Comparison of ENCODE assay signal across 8 cellular contexts in genomic region chr16:1311212-1311737, GRCh38. TPM values are rescaled to one million over a fixed set of nuclear protein-coding genes. Genes with fewer than 3 reads are reported as not detected.
DNase-seq lines count a peak whose midpoint lies in the region; ATAC-seq and TF ChIP-seq lines count a peak whose summit lies in the region.

No MANE protein-coding gene starts in this region.

- H3K4me3 ChIP-seq in DND-41 (ENCODE audit: low read depth in 1 of 2, low read length in 2 of 2) = peak overlapping the region; percentile 61 to 70; a peak in 3 of 4 replicates
- H3K4me3 ChIP-seq in Peyer's patch = peak overlapping the region; percentile 59 to 92 (median 82)
- H3K4me3 ChIP-seq in esophagus squamous epithelium = peak overlapping the region; percentile 68 to 93 (median 82)
- H3K4me3 ChIP-seq in parathyroid adenoma (ENCODE audit: low read depth, low read length) = peak overlapping the region; percentile 72

- ATAC-seq in DND-41 (ENCODE audit: insufficient read depth, low read depth) = no peak

- H3K79me2 ChIP-seq in DND-41 (ENCODE audit: insufficient read depth, low read length) = peaks cover 72% of the 10 kb centered on the region
- peaks cover 57% of the 10 kb centered on the region for H3K79me2 ChIP-seq in parathyroid adenoma

- peak overlapping the region; percentile 74 for H3K27ac ChIP-seq in DND-41 (ENCODE audit: low read length)
- H3K27ac ChIP-seq in Peyer's patch = peak overlapping the region; percentile 3 to 97 (median 78)
- H3K27ac ChIP-seq in esophagus squamous epithelium = peak overlapping the region in 3 of 4 donors; percentile 77 to 99 (median 99)
- peak overlapping the region; percentile 5 for H3K27ac ChIP-seq in parathyroid adenoma

- 0 to 12% methylated on average over 3 to 12 of the region's 13 CpGs for WGBS in esophagus squamous epithelium, 2 donors

- no peak for DNase-seq in DND-41
- DNase-seq in Peyer's patch = no peak
- DNase-seq in esophagus squamous epithelium (lab: John Stamatoyannopoulos, UW) = no peak
- no peak for DNase-seq in D341Med (ENCODE audit: low spot score)
- DNase-seq in NCI-H2196 (lab: John Stamatoyannopoulos, UW; ENCODE audit: unreplicated experiment) = no peak
- DNase-seq in G401 (ENCODE audit: low spot score) = no peak
- no peak for DNase-seq in NCI-H2227 (lab: John Stamatoyannopoulos, UW; ENCODE audit: unreplicated experiment)

- in situ Hi-C loops in G401 (cut with HindIII; ENCODE audit: low sequenced_read_pairs) = no loop called here

- H3K4me1 ChIP-seq in DND-41 (ENCODE audit: insufficient read depth, low read length) (peaks cover 47% of the 10 kb centered on the region), Peyer's patch (peaks cover 8 to 36% (median 21%) of the 10 kb centered on the region in 4 donors), esophagus squamous epithelium (peaks cover 24 to 62% (median 36%) of the 10 kb centered on the region in 3 donors), parathyroid adenoma (peaks cover 19% of the 10 kb centered on the region)

- intact Hi-C loops in esophagus squamous epithelium (cut with DNase I) = no loop called here

- peaks cover 65% of the 10 kb centered on the region for H4K20me1 ChIP-seq in DND-41 (ENCODE audit: insufficient read depth, low read length)

- no peaks in the 10 kb centered on the region for H3K27me3 ChIP-seq in DND-41 (ENCODE audit: insufficient read depth, low read length, poor library complexity)
- no peaks in the 10 kb centered on the region for H3K27me3 ChIP-seq in Peyer's patch
- H3K27me3 ChIP-seq in esophagus squamous epithelium = no peaks in the 10 kb centered on the region
- H3K27me3 ChIP-seq in parathyroid adenoma (ENCODE audit: control insufficient read depth, insufficient read depth, low read length) = no peaks in the 10 kb centered on the region

- peaks cover 62% of the 10 kb centered on the region for H3K36me3 ChIP-seq in DND-41 (ENCODE audit: insufficient read depth, low read length)
- peaks cover 0 to 29% (median 0%) of the 10 kb centered on the region in 3 donors for H3K36me3 ChIP-seq in Peyer's patch
- peaks cover 27 to 40% (median 28%) of the 10 kb centered on the region in 3 donors for H3K36me3 ChIP-seq in esophagus squamous epithelium
- H3K36me3 ChIP-seq in parathyroid adenoma (ENCODE audit: control insufficient read depth, insufficient read depth, low read length) = no peaks in the 10 kb centered on the region

- peak overlapping the region; percentile 85 for H3K4me2 ChIP-seq in DND-41 (ENCODE audit: insufficient read depth, low read length)
- H3K4me2 ChIP-seq in parathyroid adenoma (ENCODE audit: low read length) = peak overlapping the region; percentile 91

- H2AFZ ChIP-seq in DND-41 (ENCODE audit: low read depth, low read length) (no peak overlapping the region), parathyroid adenoma (no peak overlapping the region)

- H3K9ac ChIP-seq in DND-41 (ENCODE audit: low read depth, low read length) (peak overlapping the region; percentile 90), parathyroid adenoma (no peak overlapping the region)

- TF ChIP-seq CTCF in DND-41 (IDR thresholded peaks at IDR 0.05; ENCODE audit: borderline replicate concordance, extremely low read depth, low read length, poor library complexity, severe bottlenecking) (no peak), Peyer's patch (IDR thresholded peaks at IDR 0.05) (no peak), esophagus squamous epithelium (IDR thresholded peaks at IDR 0.05) (no peak), parathyroid adenoma (IDR thresholded peaks at IDR 0.05) (no peak)

- H3K9me3 ChIP-seq in DND-41 (ENCODE audit: insufficient read depth, low read length, severe bottlenecking) (no peaks in the 10 kb centered on the region), Peyer's patch (no peaks in the 10 kb centered on the region), esophagus squamous epithelium (no peaks in the 10 kb centered on the region), parathyroid adenoma (ENCODE audit: control insufficient read depth, low read length) (no peaks in the 10 kb centered on the region)

- TF ChIP-seq POLR2A in Peyer's patch (IDR thresholded peaks at IDR 0.05) (no peak), esophagus squamous epithelium (IDR thresholded peaks at IDR 0.05) (no peak)

RNA-seq across cellular contexts. Expression of gene UBE2I, which starts 1.8 kb away (rescaled TPM):
- total RNA-seq in Peyer's patch = 100 to 1,000 TPM in 3 of 4 donors, 10 to 100 TPM in 1; 54.1 to 119 (median 107) TPM
- 10 to 100 TPM; 31.8 to 88.1 (median 76.3) TPM for total RNA-seq in esophagus squamous epithelium
- 120 and 144 TPM in 2 replicates for total RNA-seq in G401 (2014; rRNA removed; shearing (Covaris generic))

RNA-seq across cellular contexts. Expression of gene BAIAP3, which starts 22.2 kb away (rescaled TPM):
- total RNA-seq in Peyer's patch = 100 to 1,000 TPM in 1 of 4 donors, 10 to 100 TPM in 3; 17.9 to 160 (median 29.0) TPM
- total RNA-seq in esophagus squamous epithelium = 1 to 10 TPM in 2 of 4 donors, under 1 TPM in 2; 0.68 to 2.7 (median 1.00) TPM
- total RNA-seq in G401 (2014; rRNA removed; shearing (Covaris generic)) = 0.25 and 2.0 TPM in 2 replicates

RNA-seq across cellular contexts. Expression of gene TSR3, which starts 40.4 kb away (rescaled TPM):
- total RNA-seq in Peyer's patch (10 to 100 TPM; 48.2 to 62.3 (median 53.6) TPM), esophagus squamous epithelium (10 to 100 TPM; 57.6 to 87.4 (median 70.5) TPM)
- 88.1 and 96.8 TPM in 2 replicates for total RNA-seq in G401 (2014; rRNA removed; shearing (Covaris generic))

RNA-seq across cellular contexts. Expression of gene GNPTG, which starts 40.5 kb away (rescaled TPM):
- total RNA-seq in Peyer's patch = 10 to 100 TPM; 51.1 to 83.3 (median 65.0) TPM
- 10 to 100 TPM; 21.6 to 46.9 (median 37.8) TPM for total RNA-seq in esophagus squamous epithelium
- total RNA-seq in G401 (2014; rRNA removed; shearing (Covaris generic)) = 48.6 and 51.1 TPM in 2 replicates

RNA-seq across cellular contexts. Expression of gene TPSD1, which starts 55.4 kb away (rescaled TPM):
- total RNA-seq in Peyer's patch = 10 to 100 TPM in 3 of 4 donors, not detected in 1; 10.3 to 61.1 (median 24.1) TPM
- 1 to 10 TPM in 1 of 4 donors, under 1 TPM in 1, not detected in 2; 0.91 to 5.9 TPM for total RNA-seq in esophagus squamous epithelium
- total RNA-seq in G401 (2014; rRNA removed; shearing (Covaris generic)) = not detected in 2 replicates

Comparison
In these comparisons a context has a peak if more than half of its experiments do, and no peak if none do; other contexts are left out.
1. H3K27ac ChIP-seq: peak in every context shown above with its lines; median percentile 99 in esophagus squamous epithelium; 78 in Peyer's patch; 74 in DND-41; 5 in parathyroid adenoma.